ENCODE assay signal across 1 cellular context in genomic region chr9:109448223-109448622, GRCh38.
TF ChIP-seq lines count a peak whose summit lies in the region.

No MANE protein-coding gene starts in this region.

TF ChIP-seq in IMR-90, 13 proteins besides CTCF, POLR2A, EP300 and RAD21:
- no peak for TF ChIP-seq BHLHE40 (IDR thresholded peaks at IDR 0.05; ENCODE audit: low read depth, low read length)
- TF ChIP-seq, protein P1, sequence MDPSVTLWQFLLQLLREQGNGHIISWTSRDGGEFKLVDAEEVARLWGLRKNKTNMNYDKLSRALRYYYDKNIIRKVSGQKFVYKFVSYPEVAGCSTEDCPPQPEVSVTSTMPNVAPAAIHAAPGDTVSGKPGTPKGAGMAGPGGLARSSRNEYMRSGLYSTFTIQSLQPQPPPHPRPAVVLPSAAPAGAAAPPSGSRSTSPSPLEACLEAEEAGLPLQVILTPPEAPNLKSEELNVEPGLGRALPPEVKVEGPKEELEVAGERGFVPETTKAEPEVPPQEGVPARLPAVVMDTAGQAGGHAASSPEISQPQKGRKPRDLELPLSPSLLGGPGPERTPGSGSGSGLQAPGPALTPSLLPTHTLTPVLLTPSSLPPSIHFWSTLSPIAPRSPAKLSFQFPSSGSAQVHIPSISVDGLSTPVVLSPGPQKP (IDR thresholded peaks at IDR 0.05; ENCODE audit: borderline replicate concordance, low read depth, low read length): no peak
- no peak for TF ChIP-seq CHD1 (IDR thresholded peaks at IDR 0.05; ENCODE audit: low read depth, low read length)
- no peak for TF ChIP-seq MXI1 (IDR thresholded peaks at IDR 0.05; ENCODE audit: borderline replicate concordance, low read depth, low read length)
- no peak for TF ChIP-seq CEBPB (IDR thresholded peaks at IDR 0.05; ENCODE audit: low read depth, low read length)
- TF ChIP-seq, protein P2, sequence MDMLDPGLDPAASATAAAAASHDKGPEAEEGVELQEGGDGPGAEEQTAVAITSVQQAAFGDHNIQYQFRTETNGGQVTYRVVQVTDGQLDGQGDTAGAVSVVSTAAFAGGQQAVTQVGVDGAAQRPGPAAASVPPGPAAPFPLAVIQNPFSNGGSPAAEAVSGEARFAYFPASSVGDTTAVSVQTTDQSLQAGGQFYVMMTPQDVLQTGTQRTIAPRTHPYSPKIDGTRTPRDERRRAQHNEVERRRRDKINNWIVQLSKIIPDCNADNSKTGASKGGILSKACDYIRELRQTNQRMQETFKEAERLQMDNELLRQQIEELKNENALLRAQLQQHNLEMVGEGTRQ (IDR thresholded peaks at IDR 0.05; ENCODE audit: low read depth, low read length): no peak
- no peak for TF ChIP-seq FOS (IDR thresholded peaks at IDR 0.05; ENCODE audit: low read depth, low read length)
- no peak for TF ChIP-seq MAZ (IDR thresholded peaks at IDR 0.05; ENCODE audit: borderline replicate concordance, low read depth, low read length)
- no peak for TF ChIP-seq NFE2L2 (IDR thresholded peaks at IDR 0.05; ENCODE audit: low read depth, low read length)
- TF ChIP-seq RCOR1 (IDR thresholded peaks at IDR 0.05; ENCODE audit: insufficient replicate concordance, low read length): no peak
- TF ChIP-seq SMC3 (IDR thresholded peaks at IDR 0.05; ENCODE audit: low read depth, low read length): no peak
